Comparison of ENCODE assay signal across 8 cellular contexts in the genomic region with DNA sequence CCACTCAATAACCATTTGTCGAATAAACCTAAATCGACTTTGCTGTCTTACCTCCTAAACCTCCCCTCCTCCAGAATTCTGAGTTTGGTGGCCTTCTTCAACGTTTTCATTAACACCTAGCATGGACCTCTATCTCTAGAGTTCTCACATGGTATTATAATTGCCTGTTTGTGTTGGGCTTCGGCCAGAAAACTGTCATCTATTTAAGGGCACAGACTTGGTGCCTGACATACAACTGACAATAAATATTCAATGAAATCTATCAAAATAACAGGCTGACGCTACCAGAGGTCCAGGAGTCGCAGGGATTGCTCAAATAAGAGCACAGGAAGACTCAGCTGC. TPM values are rescaled to one million over a fixed set of nuclear protein-coding genes. Genes with fewer than 3 reads are reported as not detected.
DNase-seq lines count a peak whose midpoint lies in the region; ATAC-seq and TF ChIP-seq lines count a peak whose summit lies in the region.

No MANE protein-coding gene starts in this region.

- peak overlapping the region; percentile 87 for H3K4me3 ChIP-seq in BJ (ENCODE audit: low read depth, low read length)
- H3K4me3 ChIP-seq in MG63 = peak overlapping the region; percentile 92
- peak overlapping the region; percentile 83 for H3K4me3 ChIP-seq in effector memory CD4-positive, alpha-beta T cell (ENCODE audit: insufficient read depth, low read depth, low read length, poor library complexity, severe bottlenecking)

- DNase-seq in BJ (ENCODE audit: low read depth) (no peak), MG63 (no peak), nephron progenitor cell (no peak), NOMO-1 treated with DMSO at 0.1 percent for 48 hours (lab: John Stamatoyannopoulos, UW; ENCODE audit: unreplicated experiment) (no peak), NCI-H1694 (lab: John Stamatoyannopoulos, UW) (no peak), activated gamma-delta T cell (lab: John Stamatoyannopoulos, UW) (no peak)
- no peak for DNase-seq in effector memory CD4-positive, alpha-beta T cell

- H3K36me3 Mint-ChIP-seq in nephron progenitor cell (ENCODE audit: low read depth) = no peaks in the 10 kb centered on the region

- H3K9me3 ChIP-seq in MG63 = no peaks in the 10 kb centered on the region
- H3K9me3 ChIP-seq in effector memory CD4-positive, alpha-beta T cell (ENCODE audit: control insufficient read depth, low read length) = no peaks in the 10 kb centered on the region

- H3K4me1 Mint-ChIP-seq in nephron progenitor cell = peaks cover 28% of the 10 kb centered on the region

- H3K27ac ChIP-seq in effector memory CD4-positive, alpha-beta T cell (ENCODE audit: insufficient read depth, low read length, poor library complexity, severe bottlenecking) = peak overlapping the region; percentile 77

- peak; percentile 3 for ATAC-seq in GM21367 (IDR thresholded peaks at IDR 0.05; ENCODE audit: unreplicated experiment)

- H3K27me3 ChIP-seq in BJ (ENCODE audit: control insufficient read depth, insufficient read depth, low read length) (no peaks in the 10 kb centered on the region), MG63 (no peaks in the 10 kb centered on the region)
- H3K27me3 ChIP-seq in effector memory CD4-positive, alpha-beta T cell (replicated peaks; ENCODE audit: control insufficient read depth, insufficient read depth, low read length, poor library complexity, severe bottlenecking) = no peaks in the 10 kb centered on the region

- peak overlapping the region; percentile 98 for H3K4me3 Mint-ChIP-seq in nephron progenitor cell

- TF ChIP-seq CTCF in BJ (IDR thresholded peaks at IDR 0.05; ENCODE audit: insufficient read depth, low read depth, low read length) (no peak), nephron progenitor cell (IDR thresholded peaks at IDR 0.05) (no peak)

- POLR2A ChIA-PET in BJ (lab: Charles Lee) = no interaction called here

- H3K9me3 Mint-ChIP-seq in nephron progenitor cell = no peaks in the 10 kb centered on the region

- H3K36me3 ChIP-seq in BJ (ENCODE audit: control insufficient read depth, insufficient read depth, low read length) = no peaks in the 10 kb centered on the region
- no peaks in the 10 kb centered on the region; the same call in 1 of the 2 replicates for H3K36me3 ChIP-seq in MG63
- peaks cover 10% of the 10 kb centered on the region for H3K36me3 ChIP-seq in effector memory CD4-positive, alpha-beta T cell (ENCODE audit: control insufficient read depth, insufficient read depth, low read length)

- H3K27ac Mint-ChIP-seq in nephron progenitor cell = peak overlapping the region; percentile 93

- no peaks in the 10 kb centered on the region for H3K27me3 Mint-ChIP-seq in nephron progenitor cell (ENCODE audit: low read depth, poor library complexity)

- CTCF ChIA-PET in BJ (lab: Yijun Ruan, JAX) = interaction anchor here (0.6 to 8.2 kb wide), 10 partner anchors 11 to 444 kb away, joined by 3 to 68 read pairs (median 4); partner anchors contain the start of gene CUL5

- peaks cover 18% of the 10 kb centered on the region for H3K4me1 ChIP-seq in effector memory CD4-positive, alpha-beta T cell (ENCODE audit: control insufficient read depth, insufficient read depth, low read length, poor library complexity, severe bottlenecking)

RNA-seq across cellular contexts. Expression of gene ALKBH8, which starts 0.7 kb away (rescaled TPM):
- polyA plus RNA-seq in BJ (2011; rRNA removed) = 2.9 and 5.6 TPM in 2 replicates
- polyA minus RNA-seq in BJ (2011; rRNA and poly(A)+ RNA removed) = 2.4 TPM in 2 replicates
- total RNA-seq in MG63 (2014; rRNA removed; shearing (Covaris generic); ENCODE audit: low replicate concordance) = 5.5 and 7.0 TPM in 2 replicates

RNA-seq across cellular contexts. Expression of gene ELMOD1, which starts 26.1 kb away (rescaled TPM):
- 0.04 and 0.05 TPM in 2 replicates for polyA plus RNA-seq in BJ (2011; rRNA removed)
- 0.09 TPM in 1 of 2 replicates, not detected in the other for polyA minus RNA-seq in BJ (2011; rRNA and poly(A)+ RNA removed)
- total RNA-seq in MG63 (2014; rRNA removed; shearing (Covaris generic); ENCODE audit: low replicate concordance) = not detected in 2 replicates
